In genomic region chr6:95293257-95293656, GRCh38 we compare ENCODE assay signal across 27 cellular contexts.
"Had no signal": no experiment of that assay in that cellular context is flagged by ENCODE, and none has a peak within 500 bp of the region (broad histone marks: within the 10 kb centered on the region; RNA-seq: fewer than 3 reads in every experiment).

No MANE protein-coding gene starts in this region.

- H3K27me3 ChIP-seq: colonic mucosa, dorsolateral prefrontal cortex, esophagus muscularis mucosa, esophagus squamous epithelium, gastrocnemius medialis, gastroesophageal sphincter, heart left ventricle, heart right ventricle had no signal

- H3K27me3 Mint-ChIP-seq: dendritic cell treated with granulocyte-macrophage colony-stimulating factor and Interleukin-4, amounts not matched to agents 40 ng/mL and 50 ng/mL, for 4 days; effector memory CD8-positive, alpha-beta T cell had no signal

- H3K36me3 ChIP-seq: colonic mucosa, esophagus muscularis mucosa, esophagus squamous epithelium, gastrocnemius medialis, gastroesophageal sphincter, heart left ventricle, heart right ventricle had no signal

- ATAC-seq: effector memory CD8-positive, alpha-beta T cell; esophagus mucosa; gastrocnemius medialis; gastroesophageal sphincter; heart left ventricle; heart right ventricle had no signal

- H3K4me3 ChIP-seq: colonic mucosa, coronary artery, dorsolateral prefrontal cortex, esophagus muscularis mucosa, esophagus squamous epithelium, gastrocnemius medialis, gastroesophageal sphincter, heart left ventricle, heart right ventricle had no signal

- H3K27ac ChIP-seq: colonic mucosa, coronary artery, dorsolateral prefrontal cortex, esophagus muscularis mucosa, esophagus squamous epithelium, gastrocnemius medialis, gastroesophageal sphincter, heart left ventricle, heart right ventricle had no signal

- H3K4me1 ChIP-seq: colonic mucosa, esophagus muscularis mucosa, esophagus squamous epithelium, gastrocnemius medialis, gastroesophageal sphincter, heart left ventricle, heart right ventricle had no signal

- H3K9me3 Mint-ChIP-seq: dendritic cell treated with granulocyte-macrophage colony-stimulating factor and Interleukin-4, amounts not matched to agents 40 ng/mL and 50 ng/mL, for 4 days; endodermal cell had no signal

- FAIRE-seq: colon, endometrium, endothelial cell of umbilical vein, frontal cortex had no signal

- H3K9me3 ChIP-seq: colonic mucosa, esophagus muscularis mucosa, esophagus squamous epithelium, gastrocnemius medialis, gastroesophageal sphincter, heart left ventricle, heart right ventricle had no signal

- H3K4me3 Mint-ChIP-seq: dendritic cell treated with granulocyte-macrophage colony-stimulating factor and Interleukin-4, amounts not matched to agents 40 ng/mL and 50 ng/mL, for 4 days; effector memory CD8-positive, alpha-beta T cell; endodermal cell had no signal

- H3K27ac Mint-ChIP-seq: dendritic cell treated with granulocyte-macrophage colony-stimulating factor and Interleukin-4, amounts not matched to agents 40 ng/mL and 50 ng/mL, for 4 days; effector memory CD8-positive, alpha-beta T cell had no signal

- DNase-seq: colonic mucosa; cortex of kidney; dermis blood vessel endothelial cell; dorsolateral prefrontal cortex; effector CD4-positive, alpha-beta T cell; effector CD8-positive, alpha-beta T cell; effector memory CD4-positive, alpha-beta T cell; effector memory CD8-positive, alpha-beta T cell; endodermal cell; erythroblast; esophagus squamous epithelium; foreskin fibroblast; foreskin melanocyte; gastrocnemius medialis; glutamatergic neuron; head of caudate nucleus; heart left ventricle; heart right ventricle had no signal
